ENCODE assay signal across 20 cellular contexts in the genomic region with DNA sequence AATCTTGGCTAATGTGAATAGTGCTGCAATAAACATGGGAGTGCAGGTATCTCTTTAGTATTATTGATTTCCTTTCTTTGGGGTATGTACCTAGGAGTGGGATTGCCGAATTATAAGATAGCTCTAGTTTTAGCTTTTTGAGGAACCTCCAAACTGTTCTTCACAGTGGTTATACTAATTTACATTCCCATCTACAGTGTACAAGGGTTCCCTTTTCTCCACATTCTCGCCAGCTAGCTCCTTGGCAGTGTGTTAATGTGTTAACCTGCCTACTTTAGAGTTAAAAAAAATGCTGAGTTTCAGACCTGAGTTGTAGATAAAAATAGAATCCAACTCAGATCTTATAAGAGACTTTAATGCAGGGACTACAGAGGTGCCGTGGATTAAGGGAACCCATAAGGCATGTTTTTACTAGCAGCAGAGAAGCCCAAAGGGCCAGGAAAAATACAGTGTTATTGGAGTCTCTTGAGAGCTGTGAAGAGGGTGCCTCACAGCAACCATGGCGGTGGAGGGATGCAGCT. TPM values are rescaled to one million over a fixed set of nuclear protein-coding genes. Genes with fewer than 3 reads are reported as not detected.
A peak's percentile ranks its signal among the peaks of the same experiment; 100 is the strongest.
DNase-seq lines count a peak whose midpoint lies in the region; ATAC-seq, FAIRE-seq and TF ChIP-seq lines count a peak whose summit lies in the region.
"Had no signal": no experiment of that assay in that cellular context is flagged by ENCODE, and none has a peak within 500 bp of the region (broad histone marks: within the 10 kb centered on the region; RNA-seq: fewer than 3 reads in every experiment).

No MANE protein-coding gene starts in this region.

- POLR2A ChIA-PET in K562 (lab: Yijun Ruan, JAX), result interaction anchor here (1.0 to 1.7 kb wide), 2 partner anchors 12 to 31 kb away, joined by 4 read pairs; no protein-coding TSS in a partner anchor
- POLR2A ChIA-PET in PC-3 (lab: Charles Lee; ENCODE audit: unreplicated experiment), result no interaction called here

- no peaks in the 10 kb centered on the region for H3K27me3 Mint-ChIP-seq in activated naive CD4-positive, alpha-beta T cell treated with anti-CD3 and anti-CD28 coated beads, Interleukin-2, amount 50 U/mL, for 24 hours

- no peaks in the 10 kb centered on the region for H3K9me3 ChIP-seq in K562 (replicated peaks; ENCODE audit: control insufficient read depth, insufficient read depth, low read depth, low read length)
- H3K9me3 ChIP-seq in psoas muscle, result no peaks in the 10 kb centered on the region
- H3K9me3 ChIP-seq in PC-3 (ENCODE audit: low read length), result no peaks in the 10 kb centered on the region
- H3K9me3 ChIP-seq: adrenal gland, heart right ventricle, right atrium auricular region had no signal

- H3K27ac ChIP-seq in K562 (ENCODE audit: extremely low read depth, low read depth, low read length) (no peak overlapping the region), psoas muscle (peak overlapping the region; percentile 44), PC-3 (ENCODE audit: low read length) (no peak overlapping the region)
- H3K27ac ChIP-seq: adrenal gland, heart right ventricle, right atrium auricular region had no signal

- no peak overlapping the region for H3K4me3 Mint-ChIP-seq in activated naive CD4-positive, alpha-beta T cell treated with anti-CD3 and anti-CD28 coated beads, Interleukin-2, amount 50 U/mL, for 24 hours

- DNase-seq in activated naive CD4-positive, alpha-beta T cell treated with anti-CD3 and anti-CD28 coated beads, Interleukin-2, amount 50 U/mL, for 16 hours, result no peak
- DNase-seq in MV-4-11 (lab: John Stamatoyannopoulos, UW), result peak; percentile 29
- no peak for DNase-seq in K562 (ENCODE audit: extremely low read depth in 1 of 4, low spot score in 3 of 4)
- DNase-seq in psoas muscle, result no peak
- DNase-seq in PC-3, result no peak
- no peak for DNase-seq in head of caudate nucleus
- DNase-seq: activated T-cell treated with anti-CD3 and anti-CD28 coated beads, Interleukin-2, amount 50 U/mL, for 1 hour; adrenal gland; Calu3; central memory CD4-positive, alpha-beta T cell; effector memory CD4-positive, alpha-beta T cell; heart right ventricle; islet precursor cell; mesenchymal stem cell; NCI-H2081; NCI-H524 treated with DMSO at 0.1 percent for 48 hours had no signal

- no peaks in the 10 kb centered on the region for H3K9me2 ChIP-seq in PC-3 (replicated peaks; ENCODE audit: low read length)

- intact Hi-C loops in K562 (cut with micrococcal nuclease), result no loop called here
- intact Hi-C loops in psoas muscle (cut with DNase I), result no loop called here
- intact Hi-C loops in PC-3 (cut with micrococcal nuclease), result no loop called here
- intact Hi-C loops in head of caudate nucleus (cut with DNase I), result no loop called here

- peaks cover 71% of the 10 kb centered on the region for H3K79me2 ChIP-seq in K562 (ENCODE audit: control insufficient read depth, insufficient read depth, low read length)
- H3K79me2 ChIP-seq in PC-3 (ENCODE audit: low read length), result peaks cover 69% of the 10 kb centered on the region

- peaks cover 56% of the 10 kb centered on the region for H3K4me1 Mint-ChIP-seq in activated naive CD4-positive, alpha-beta T cell treated with anti-CD3 and anti-CD28 coated beads, Interleukin-2, amount 50 U/mL, for 24 hours

- FAIRE-seq in K562 (lab: Jason Lieb, UNC), result peak; percentile 26
- FAIRE-seq: TTC549 had no signal

- CTCF ChIA-PET in K562 (lab: Yijun Ruan, JAX; ENCODE audit: low intra/inter-chr PET ratio) (no interaction called here), PC-3 (lab: Charles Lee) (no interaction called here)

- H3K9me1 ChIP-seq in K562 (ENCODE audit: control insufficient read depth, insufficient read depth, low read length), result no peaks in the 10 kb centered on the region

- H3K9me3 Mint-ChIP-seq in activated naive CD4-positive, alpha-beta T cell treated with anti-CD3 and anti-CD28 coated beads, Interleukin-2, amount 50 U/mL, for 24 hours, result no peaks in the 10 kb centered on the region

- H3K4me3 ChIP-seq in K562 (no peak overlapping the region), psoas muscle (no peak overlapping the region), PC-3 (ENCODE audit: low read length) (no peak overlapping the region)
- H3K4me3 ChIP-seq: adrenal gland, heart right ventricle, right atrium auricular region had no signal

- no peak overlapping the region for H3K4me2 ChIP-seq in K562 (ENCODE audit: insufficient read depth, low read length)
- no peak overlapping the region for H3K4me2 ChIP-seq in PC-3 (ENCODE audit: low read length)

- no peak for TF ChIP-seq RAD21 in K562 (CRISPR knock-in tag; conservative IDR thresholded peaks at IDR 0.05 in 1 of 2, IDR thresholded peaks at IDR 0.05 in 1 of 2)

- in situ Hi-C loops in K562 (cut with MboI), result no loop called here

- TF ChIP-seq EP300 in K562 (IDR thresholded peaks at IDR 0.05; ENCODE audit: low read length), result no peak

- H3F3A ChIP-seq in PC-3 (ENCODE audit: low read length, unreplicated experiment), result no peaks in the 10 kb centered on the region

- no peak for TF ChIP-seq CTCF in K562 (IDR thresholded peaks at IDR 0.05 in 2 of 3, conservative IDR thresholded peaks at IDR 0.05 in 1 of 3; ENCODE audit: insufficient read depth in 2 of 3, low read depth in 1 of 3, low read length in 3 of 3)
- no peak for TF ChIP-seq CTCF in psoas muscle (IDR thresholded peaks at IDR 0.05)
- TF ChIP-seq CTCF in PC-3 (conservative IDR thresholded peaks at IDR 0.05; ENCODE audit: low read depth, low read length), result no peak

- no peak for TF ChIP-seq POLR2A in K562 (conservative IDR thresholded peaks at IDR 0.05)

- H3K4me1 ChIP-seq in K562 (replicated peaks in 1 of 2; ENCODE audit: control insufficient read depth in 2 of 2, insufficient read depth in 2 of 2, low read length in 2 of 2) (no peaks in the 10 kb centered on the region; a peak in 2 of 5 replicates), psoas muscle (peaks cover 19% of the 10 kb centered on the region), PC-3 (ENCODE audit: insufficient read depth, low read length) (no peaks in the 10 kb centered on the region)

- 85% methylated on average over 4 of the region's 4 CpGs for WGBS in K562 (ENCODE audit: insufficient coverage, low coverage, missing lambda C conversion rate)
- 76 to 87% (median 76%) methylated on average over 4 of the region's 4 CpGs for WGBS in psoas muscle, 3 donors

- ATAC-seq in K562 (peak; percentile 41), psoas muscle (peak in 2 of 4 donors; percentile 42 to 69), GM21390 (IDR thresholded peaks at IDR 0.05; ENCODE audit: unreplicated experiment) (no peak), PC-3 (no peak)
- ATAC-seq: heart right ventricle had no signal

- H2AFZ ChIP-seq in K562 (ENCODE audit: low read depth, low read length), result no peak overlapping the region
- no peak overlapping the region for H2AFZ ChIP-seq in PC-3 (ENCODE audit: low read length)

- H3K36me3 ChIP-seq in K562 (ENCODE audit: control insufficient read depth, insufficient read depth, low read length) (peaks cover 15% of the 10 kb centered on the region), psoas muscle (ENCODE audit: insufficient read depth in 1 of 2, low read depth in 1 of 2) (peaks cover 0 to 10% of the 10 kb centered on the region in 2 donors), PC-3 (ENCODE audit: low read depth, low read length) (peaks cover 9% of the 10 kb centered on the region; the same call in 1 of the 2 replicates)
- H3K36me3 ChIP-seq: adrenal gland, right atrium auricular region had no signal

- peak overlapping the region; percentile 80 for H3K27ac Mint-ChIP-seq in activated naive CD4-positive, alpha-beta T cell treated with anti-CD3 and anti-CD28 coated beads, Interleukin-2, amount 50 U/mL, for 24 hours

- no peak overlapping the region for H3K9ac ChIP-seq in K562 (ENCODE audit: insufficient read depth in 1 of 2, low read depth in 2 of 2, low read length in 2 of 2)
- H3K9ac ChIP-seq in PC-3 (ENCODE audit: low read length), result no peak overlapping the region

- H4K20me1 ChIP-seq in K562 (replicated peaks; ENCODE audit: control insufficient read depth, insufficient read depth, low read length) (no peaks in the 10 kb centered on the region; the same call in 1 of the 2 replicates), PC-3 (ENCODE audit: low read length) (peaks cover 9% of the 10 kb centered on the region; the same call in 1 of the 2 replicates)

- no peaks in the 10 kb centered on the region for H3K27me3 ChIP-seq in K562 (ENCODE audit: control insufficient read depth in 2 of 2, insufficient read depth in 2 of 2, low read length in 2 of 2)
- H3K27me3 ChIP-seq in psoas muscle (ENCODE audit: insufficient read depth in 3 of 3, low read length in 2 of 3), result no peaks in the 10 kb centered on the region
- H3K27me3 ChIP-seq in PC-3 (ENCODE audit: low read length), result no peaks in the 10 kb centered on the region
- H3K27me3 ChIP-seq: adrenal gland, heart right ventricle, right atrium auricular region had no signal

- BruUV-seq in K562 (replicated peaks; lab: Mats Ljungman, UMichigan) (no TSS peak), PC-3 (replicated peaks; lab: Mats Ljungman, UMichigan) (no TSS peak)

- H3K36me3 Mint-ChIP-seq in activated naive CD4-positive, alpha-beta T cell treated with anti-CD3 and anti-CD28 coated beads, Interleukin-2, amount 50 U/mL, for 24 hours, result peaks cover 7% of the 10 kb centered on the region

TF ChIP-seq in K562, 482 proteins besides CTCF, POLR2A, EP300 and RAD21 (continues in another document):
- TF ChIP-seq SNIP1 (IDR thresholded peaks at IDR 0.05; ENCODE audit: low read depth), result no peak

RNA-seq across cellular contexts. Expression of a gene that starts 35.4 kb away (rescaled TPM):
- 92.4 and 231 TPM in 2 replicates for total RNA-seq in K562 (2011; cell fraction: chromatin; rRNA removed; ENCODE audit: low replicate concordance)
- total RNA-seq in K562 (2011; cell fraction: nucleolus; rRNA removed), result 50.2 and 69.1 TPM in 2 replicates
- 89.7 and 128 TPM in 2 replicates for total RNA-seq in K562 (2011; cell fraction: nucleoplasm; rRNA removed)
- total RNA-seq in K562 (2014; rRNA removed), result 26.3 and 29.3 TPM in 2 replicates
- 38.1 and 45.7 TPM in 2 replicates for total RNA-seq in K562 (2014; rRNA removed; fragmentation: Illumina TruSeq; extraction: Trizol)
- total RNA-seq in K562 (2015; rRNA removed; fragmentation: Illumina TruSeq; extraction: Trizol), result 43.2 and 46.1 TPM in 2 replicates
- total RNA-seq in K562 (2021), result 30.4 and 32.4 TPM in 2 replicates
- polyA plus RNA-seq in K562 (2011; rRNA removed), result 32.8 and 35.3 TPM in 2 replicates
- 14.1 and 20.3 TPM in 2 replicates for polyA plus RNA-seq in K562 (2011; cell fraction: cytosol; rRNA removed)
- polyA plus RNA-seq in K562 (2011; cell fraction: nucleus; rRNA removed), result 41.4 and 45.1 TPM in 2 replicates
- polyA plus RNA-seq in K562 (2012), result 18.0 and 21.4 TPM in 2 replicates
- 31.7 and 37.3 TPM in 2 replicates for polyA plus RNA-seq in K562 (2014; fragmentation: Illumina TruSeq; extraction: Trizol)
- polyA plus RNA-seq in K562 (2014; fragmentation: Nextera tagmentation; extraction: Ambion mirVana), result 10 to 100 TPM in 1 of 2 experiments, 1 to 10 TPM in 1; 9.8 to 12.4 TPM
- polyA plus RNA-seq in K562 (2014; rRNA removed), result 16.7 and 16.9 TPM in 2 replicates
- 82.6 and 111 TPM in 2 replicates for polyA minus RNA-seq in K562 (2011; rRNA and poly(A)+ RNA removed)
- 20.7 and 21.2 TPM in 2 replicates for polyA minus RNA-seq in K562 (2011; cell fraction: cytosol; rRNA and poly(A)+ RNA removed)
- 48.7 and 71.8 TPM in 2 replicates for polyA minus RNA-seq in K562 (2011; cell fraction: nucleus; rRNA and poly(A)+ RNA removed)
- 10 to 100 TPM; 21.0 to 25.5 (median 22.6) TPM for total RNA-seq in psoas muscle
- polyA plus RNA-seq in psoas muscle, result 10 to 100 TPM; 10.9 to 17.1 (median 12.1) TPM
- total RNA-seq in PC-3 (2014; rRNA removed), result 34.9 and 37.1 TPM in 2 replicates
